Comparison of ENCODE assay signal across 8 cellular contexts in genomic region chr10:90751107-90751997, GRCh38.
DNase-seq lines count a peak whose midpoint lies in the region; ATAC-seq and TF ChIP-seq lines count a peak whose summit lies in the region.

No MANE protein-coding gene starts in this region.

- peak; percentile 86 for ATAC-seq in HG02759 (IDR thresholded peaks at IDR 0.05; ENCODE audit: unreplicated experiment)
- ATAC-seq in GM19023 (IDR thresholded peaks at IDR 0.05; ENCODE audit: unreplicated experiment), result no peak

- no peak overlapping the region for H3K9ac ChIP-seq in OCI-LY1 (ENCODE audit: low read length)

- H4K20me1 ChIP-seq in OCI-LY1 (ENCODE audit: insufficient read depth, low read length), result no peaks in the 10 kb centered on the region

- H3K9me3 ChIP-seq in OCI-LY1 (ENCODE audit: low read length) (no peaks in the 10 kb centered on the region), iPS DF 6.9 (ENCODE audit: control insufficient read depth, insufficient read depth, low read length) (no peaks in the 10 kb centered on the region)

- no peaks in the 10 kb centered on the region for H3F3A ChIP-seq in OCI-LY1 (ENCODE audit: insufficient read depth, low read length)

- no peak overlapping the region for H3K27ac Mint-ChIP-seq in activated naive CD8-positive, alpha-beta T cell treated with anti-CD3 and anti-CD28 coated beads for 36 hours

- H3K4me1 ChIP-seq in OCI-LY1 (ENCODE audit: insufficient read depth, low read length, severe bottlenecking) (no peaks in the 10 kb centered on the region), iPS DF 6.9 (ENCODE audit: control insufficient read depth, insufficient read depth, low read length) (no peaks in the 10 kb centered on the region)

- no peak overlapping the region for H3K27ac ChIP-seq in OCI-LY1 (ENCODE audit: low read depth, low read length, poor library complexity, severe bottlenecking)
- H3K27ac ChIP-seq in iPS DF 6.9 (ENCODE audit: low read length), result no peak overlapping the region

- H3K27me3 ChIP-seq in OCI-LY1 (ENCODE audit: insufficient read depth, low read length) (no peaks in the 10 kb centered on the region), iPS DF 6.9 (ENCODE audit: control insufficient read depth, insufficient read depth, low read length) (no peaks in the 10 kb centered on the region)

- no peak overlapping the region for H2AFZ ChIP-seq in OCI-LY1 (ENCODE audit: low read length)

- H3K4me3 Mint-ChIP-seq in activated naive CD8-positive, alpha-beta T cell treated with anti-CD3 and anti-CD28 coated beads for 36 hours, result no peak overlapping the region

- H3K4me3 ChIP-seq in OCI-LY1 (ENCODE audit: low read depth, low read length, poor library complexity, severe bottlenecking), result no peak overlapping the region
- H3K4me3 ChIP-seq in iPS DF 6.9 (ENCODE audit: low read length), result no peak overlapping the region

- H3K36me3 Mint-ChIP-seq in activated naive CD8-positive, alpha-beta T cell treated with anti-CD3 and anti-CD28 coated beads for 36 hours, result no peaks in the 10 kb centered on the region

- no peaks in the 10 kb centered on the region for H3K9me2 ChIP-seq in OCI-LY1 (ENCODE audit: low read depth, low read length)

- H3K79me2 ChIP-seq in OCI-LY1 (ENCODE audit: insufficient read depth, low read length), result no peaks in the 10 kb centered on the region

- H3K9me3 Mint-ChIP-seq in activated naive CD8-positive, alpha-beta T cell treated with anti-CD3 and anti-CD28 coated beads for 36 hours, result no peaks in the 10 kb centered on the region

- peak; percentile 69 for DNase-seq in activated effector memory CD4-positive, alpha-beta T cell treated with anti-CD3 and anti-CD28 coated beads, Interleukin-2, amount 50 U/mL, for 16 hours
- DNase-seq in activated effector memory CD4-positive, alpha-beta T cell treated with Interleukin-2 at 50 U/mL for 16 hours, result no peak
- peak; percentile 18 for DNase-seq in activated naive CD8-positive, alpha-beta T cell treated with anti-CD3 and anti-CD28 coated beads for 36 hours
- DNase-seq in iPS DF 6.9 (ENCODE audit: low read depth, low spot score), result peak; percentile 39
- peak in 3 of 4 experiments; percentile 12 to 17 (median 13) for DNase-seq in stimulated activated CD4-positive, alpha-beta T cell treated with anti-CD3 and anti-CD28 coated beads, Interleukin-1b, Interleukin-23, amount 100 ng/mL, for 24 hours (ENCODE audit: low read depth in 4 of 4, low spot score in 1 of 4)

- WGBS in iPS DF 6.9 (ENCODE audit: insufficient coverage, insufficient read length), result no CpG with 5 or more reads among the region's 4 CpGs

- H3K4me1 Mint-ChIP-seq in activated naive CD8-positive, alpha-beta T cell treated with anti-CD3 and anti-CD28 coated beads for 36 hours, result no peaks in the 10 kb centered on the region

- H3K36me3 ChIP-seq in OCI-LY1 (ENCODE audit: insufficient read depth, low read length) (no peaks in the 10 kb centered on the region), iPS DF 6.9 (ENCODE audit: control insufficient read depth, insufficient read depth, low read length) (no peaks in the 10 kb centered on the region)

- H3K4me2 ChIP-seq in OCI-LY1 (ENCODE audit: low read length), result no peak overlapping the region

- TF ChIP-seq CTCF in OCI-LY1 (IDR thresholded peaks at IDR 0.05; ENCODE audit: low read length), result peak; percentile 58

- H3K27me3 Mint-ChIP-seq in activated naive CD8-positive, alpha-beta T cell treated with anti-CD3 and anti-CD28 coated beads for 36 hours, result peaks cover 43% of the 10 kb centered on the region
